In genomic region chr13:20658451-20658850, GRCh38 we compare ENCODE assay signal across 25 cellular contexts. TPM values are rescaled to one million over a fixed set of nuclear protein-coding genes. Genes with fewer than 3 reads are reported as not detected.
A peak's percentile ranks its signal among the peaks of the same experiment; 100 is the strongest.
DNase-seq lines count a peak whose midpoint lies in the region; ATAC-seq, FAIRE-seq and TF ChIP-seq lines count a peak whose summit lies in the region.
"Had no signal": no experiment of that assay in that cellular context is flagged by ENCODE, and none has a peak within 500 bp of the region (broad histone marks: within the 10 kb centered on the region; RNA-seq: fewer than 3 reads in every experiment).

No MANE protein-coding gene starts in this region.

- H3K79me2 ChIP-seq in HepG2 (ENCODE audit: insufficient read depth, low read length): no peaks in the 10 kb centered on the region

- no peak overlapping the region for H2BK120ac ChIP-seq in IMR-90 (ENCODE audit: low read depth, low read length)

- CTCF ChIA-PET in IMR-90 (lab: Yijun Ruan, JAX): no interaction called here
- CTCF ChIA-PET in HepG2 (lab: Yijun Ruan, JAX; ENCODE audit: low intra/inter-chr PET ratio, low total read pairs): no interaction called here

- TF ChIP-seq CTCF in IMR-90 (conservative IDR thresholded peaks at IDR 0.05; ENCODE audit: low read depth, low read length) (no peak), HepG2 (CRISPR knock-in tag; IDR thresholded peaks at IDR 0.05) (no peak), GM10266 (IDR thresholded peaks at IDR 0.05; ENCODE audit: control insufficient read depth, insufficient read depth, low read depth, missing control alignments) (no peak)

- H3K4me1 ChIP-seq in IMR-90 (ENCODE audit: control insufficient read depth, insufficient read depth, low read length) (no peaks in the 10 kb centered on the region), HepG2 (ENCODE audit: insufficient read depth, low read length) (no peaks in the 10 kb centered on the region)
- H3K4me1 ChIP-seq: Caco-2 had no signal

- H3K4ac ChIP-seq in IMR-90 (ENCODE audit: low read depth, low read length): no peak overlapping the region

- TF ChIP-seq RAD21 in IMR-90 (IDR thresholded peaks at IDR 0.05; ENCODE audit: low read length) (no peak), HepG2 (CRISPR knock-in tag; IDR thresholded peaks at IDR 0.05) (no peak)

- H3K4me2 ChIP-seq in IMR-90 (ENCODE audit: low read depth, low read length): no peak overlapping the region
- H3K4me2 ChIP-seq in HepG2 (ENCODE audit: low read depth, low read length): no peak overlapping the region
- H3K4me2 ChIP-seq: PC-9 had no signal

- no peak overlapping the region for H3K14ac ChIP-seq in IMR-90 (replicated peaks; ENCODE audit: low read depth, low read length)

- H3K9me1 ChIP-seq in IMR-90 (ENCODE audit: insufficient read depth, low read length): no peaks in the 10 kb centered on the region

- POLR2A ChIA-PET in IMR-90 (lab: Charles Lee; ENCODE audit: unreplicated experiment): no interaction called here
- POLR2A ChIA-PET in HepG2 (lab: Yijun Ruan, JAX): no interaction called here

- H4K91ac ChIP-seq in IMR-90 (ENCODE audit: insufficient read depth, low read depth, low read length): no peak overlapping the region

- dilution Hi-C loops in IMR-90 (cut with HindIII; ENCODE audit: low sequenced_read_pairs, unreplicated experiment): no loop called here

- H2BK15ac ChIP-seq in IMR-90 (ENCODE audit: low read depth, low read length): no peak overlapping the region

- H2BK20ac ChIP-seq in IMR-90 (ENCODE audit: low read depth, low read length): no peak overlapping the region

- FAIRE-seq in HepG2 (lab: Jason Lieb, UNC): no peak
- FAIRE-seq: G401.6, GM18507 had no signal

- H3K56ac ChIP-seq in IMR-90 (ENCODE audit: extremely low read depth, insufficient read depth, low read length): no peak overlapping the region

- no peak overlapping the region for H4K5ac ChIP-seq in IMR-90 (ENCODE audit: low read depth, low read length)

- DNase-seq in EL: peak; percentile 6
- no peak for DNase-seq in IMR-90
- peak; percentile 2 for DNase-seq in fibroblast of gingiva (ENCODE audit: low read depth)
- no peak for DNase-seq in HepG2 (ENCODE audit: low spot score)
- no peak for DNase-seq in GM10266 (ENCODE audit: extremely low spot score)
- DNase-seq: Caco-2; CD4-positive, alpha-beta memory T cell; DMS 273 treated with DMSO at 0.1 percent for 48 hours; GOT3; HCEC 1CT; Kasumi-1; MG63; NCI-H1417; NCI-H1930; NCI-H226; NCI-H510A treated with DMSO at 0.1 percent for 48 hours; NCI-H748 treated with DMSO at 0.1 percent for 48 hours; PC-9 had no signal

- H3K23ac ChIP-seq in IMR-90 (ENCODE audit: low read depth, low read length): no peak overlapping the region

- H2AK5ac ChIP-seq in IMR-90 (ENCODE audit: low read depth, low read length): no peak overlapping the region

- no peak overlapping the region for H3K18ac ChIP-seq in IMR-90 (ENCODE audit: low read depth, low read length)

- H3K27ac ChIP-seq in IMR-90 (ENCODE audit: insufficient read depth, low read length) (no peak overlapping the region), HepG2 (ENCODE audit: extremely low read length, insufficient read depth, low read length) (no peak overlapping the region)
- H3K27ac ChIP-seq: BLaER1 treated with 17β-estradiol and CSF1 and Interleukin-3, amounts not matched to agents 10 nM and 100 nM; PC-9; RWPE1 had no signal

- H2AFZ ChIP-seq in IMR-90 (replicated peaks; ENCODE audit: low read length, poor library complexity) (no peak overlapping the region), HepG2 (ENCODE audit: low read length) (no peak overlapping the region)
- H2AFZ ChIP-seq: PC-9 had no signal

- intact Hi-C loops in IMR-90 (cut with micrococcal nuclease): no loop called here
- intact Hi-C loops in HepG2 (cut with micrococcal nuclease; ENCODE audit: unreplicated experiment): no loop called here

- in situ Hi-C loops in IMR-90 (cut with MboI; ENCODE audit: low sequenced_read_pairs) (no loop called here), HepG2 (cut with HindIII; ENCODE audit: extremely low pct_ligation_motif_present, low pct_unique_long_range_greater_than_20kb) (no loop called here)

- TF ChIP-seq EP300 in HepG2 (IDR thresholded peaks at IDR 0.05; ENCODE audit: low read depth in 2 of 2, low read length in 2 of 2) (no peak), HepG2 (CRISPR knock-in tag; IDR thresholded peaks at IDR 0.05; ENCODE audit: borderline replicate concordance) (no peak)

- BruUV-seq in IMR-90 (replicated peaks; lab: Mats Ljungman, UMichigan): no TSS peak
- no TSS peak for BruUV-seq in HepG2 (replicated peaks; lab: Mats Ljungman, UMichigan)

- H3K36me3 ChIP-seq in IMR-90 (ENCODE audit: control insufficient read depth, insufficient read depth, low read length) (peaks cover 4% of the 10 kb centered on the region; the same call in 1 of the 2 replicates), HepG2 (replicated peaks in 1 of 2; ENCODE audit: control insufficient read depth in 1 of 2, insufficient read depth in 2 of 2, low read length in 2 of 2) (no peaks in the 10 kb centered on the region; a peak in 1 of 5 replicates)
- H3K36me3 ChIP-seq: MG63 had no signal

- H4K20me1 ChIP-seq in IMR-90 (ENCODE audit: insufficient read depth, low read length) (no peaks in the 10 kb centered on the region), HepG2 (ENCODE audit: insufficient read depth, low read length) (no peaks in the 10 kb centered on the region)
- H4K20me1 ChIP-seq: BLaER1 treated with 17β-estradiol and CSF1 and Interleukin-3, amounts not matched to agents 10 nM and 100 nM had no signal

- no peak overlapping the region for H2BK5ac ChIP-seq in IMR-90 (ENCODE audit: low read depth, low read length, poor library complexity, severe bottlenecking)

- H3K9me3 ChIP-seq in IMR-90 (ENCODE audit: control insufficient read depth, insufficient read depth, low read length) (no peaks in the 10 kb centered on the region), HepG2 (ENCODE audit: low read length) (no peaks in the 10 kb centered on the region)
- H3K9me3 ChIP-seq: BLaER1 treated with 17β-estradiol and CSF1 and Interleukin-3, amounts not matched to agents 10 nM and 100 nM; Caco-2; MG63 had no signal

- no peak overlapping the region for H4K8ac ChIP-seq in IMR-90 (ENCODE audit: low read depth in 2 of 2, low read length in 2 of 2)

- H2AK9ac ChIP-seq in IMR-90 (replicated peaks; ENCODE audit: low read depth, low read length, poor library complexity): no peak overlapping the region

- H3K79me1 ChIP-seq in IMR-90 (ENCODE audit: low read depth in 1 of 2, low read length in 2 of 2): no peaks in the 10 kb centered on the region

- no peak for ATAC-seq in IMR-90 (ENCODE audit: low read depth)
- no peak for ATAC-seq in HepG2
- ATAC-seq in GM21423 (IDR thresholded peaks at IDR 0.05; ENCODE audit: unreplicated experiment): no peak
- ATAC-seq in HG03432 (IDR thresholded peaks at IDR 0.05; ENCODE audit: unreplicated experiment): no peak
- ATAC-seq: SK-N-SH treated with all-trans-retinoic acid at 6 μM for 48 hours had no signal

- no peak overlapping the region for H3K4me3 ChIP-seq in IMR-90 (ENCODE audit: insufficient read depth, low read depth, low read length)
- H3K4me3 ChIP-seq in HepG2 (replicated peaks in 1 of 3; ENCODE audit: insufficient read depth in 1 of 3, low read depth in 2 of 3, low read length in 3 of 3): no peak overlapping the region
- H3K4me3 ChIP-seq: BLaER1 treated with 17β-estradiol and CSF1 and Interleukin-3, amounts not matched to agents 10 nM and 100 nM; MG63; PC-9 had no signal

- no peak for TF ChIP-seq POLR2A in IMR-90 (IDR thresholded peaks at IDR 0.05; ENCODE audit: low read depth, low read length)
- no peak for TF ChIP-seq POLR2A in HepG2 (IDR thresholded peaks at IDR 0.05; ENCODE audit: insufficient read depth in 1 of 2, low read depth in 2 of 2, low read length in 2 of 2)

- H3K27me3 ChIP-seq in IMR-90 (ENCODE audit: control insufficient read depth, insufficient read depth, low read length) (no peaks in the 10 kb centered on the region), HepG2 (ENCODE audit: control insufficient read depth in 1 of 2, insufficient read depth in 2 of 2, low read length in 2 of 2) (no peaks in the 10 kb centered on the region)
- H3K27me3 ChIP-seq: BLaER1 treated with 17β-estradiol and CSF1 and Interleukin-3, amounts not matched to agents 10 nM and 100 nM; MG63 had no signal

- H3K9ac ChIP-seq in IMR-90 (ENCODE audit: low read depth, low read length): no peak overlapping the region
- H3K9ac ChIP-seq in HepG2 (ENCODE audit: insufficient read depth, low read depth, low read length): no peak overlapping the region
- H3K9ac ChIP-seq: BLaER1 treated with 17β-estradiol and CSF1 and Interleukin-3, amounts not matched to agents 10 nM and 100 nM had no signal

- 40% methylated on average over 1 of the region's 4 CpGs; no CpG with 5 or more reads in 1 of the 2 experiments for WGBS in IMR-90 (ENCODE audit: extremely low coverage in 2 of 2, insufficient read length in 1 of 2), 2 experiments
- WGBS in HepG2 (ENCODE audit: low lambda C conversion rate): 97% methylated on average over 4 of the region's 4 CpGs

RNA-seq across cellular contexts. Expression of gene IL17D, which starts 45.0 kb away (rescaled TPM):
- 0.56 and 0.72 TPM in 2 replicates for total RNA-seq in IMR-90 (2012; rRNA removed)
- 1.2 and 1.4 TPM in 2 replicates for polyA plus RNA-seq in IMR-90 (2012; rRNA removed)
- polyA plus RNA-seq in IMR-90 (2012; cell fraction: cytosol; rRNA removed): 0.89 and 1.9 TPM in 2 replicates
- polyA plus RNA-seq in IMR-90 (2012; cell fraction: nucleus; rRNA removed; ENCODE audit: low replicate concordance): 1.4 TPM in 2 replicates
- total RNA-seq in HepG2 (2016; rRNA removed; fragmentation: Illumina TruSeq; extraction: Trizol): 1.6 and 2.2 TPM in 2 replicates
- total RNA-seq in HepG2 (2016; cell fraction: cytosol; rRNA removed; fragmentation: Illumina TruSeq; extraction: Trizol; ENCODE audit: low read depth): 1.9 and 2.3 TPM in 2 replicates
- total RNA-seq in HepG2 (2016; cell fraction: insoluble cytoplasmic fraction; rRNA removed; fragmentation: Illumina TruSeq; extraction: Trizol): 0.95 and 1.8 TPM in 2 replicates
- total RNA-seq in HepG2 (2016; cell fraction: membrane; rRNA removed; fragmentation: Illumina TruSeq; extraction: Trizol): 3.9 and 4.7 TPM in 2 replicates
- 1.3 and 1.7 TPM in 2 replicates for total RNA-seq in HepG2 (2016; cell fraction: nucleus; rRNA removed; fragmentation: Illumina TruSeq; extraction: Trizol)
- 1.0 and 1.1 TPM in 2 replicates for polyA plus RNA-seq in HepG2 (2011; rRNA removed)
- polyA plus RNA-seq in HepG2 (2011; cell fraction: cytosol; rRNA removed): 0.98 and 1.1 TPM in 2 replicates
- 1.6 and 2.2 TPM in 2 replicates for polyA plus RNA-seq in HepG2 (2011; cell fraction: nucleus; rRNA removed)
- 6.7 and 7.8 TPM in 2 replicates for polyA plus RNA-seq in HepG2 (2012)
- polyA plus RNA-seq in HepG2 (2016; cell fraction: cytosol; fragmentation: Illumina TruSeq; extraction: Trizol; ENCODE audit: low read depth): 3.0 and 3.3 TPM in 2 replicates
- 1.5 and 2.0 TPM in 2 replicates for polyA plus RNA-seq in HepG2 (2016; cell fraction: insoluble cytoplasmic fraction; fragmentation: Illumina TruSeq; extraction: Trizol; ENCODE audit: low read depth)
- polyA plus RNA-seq in HepG2 (2016; cell fraction: membrane; fragmentation: Illumina TruSeq; extraction: Trizol; ENCODE audit: low read depth): 3.2 and 4.2 TPM in 2 replicates
- 2.4 and 3.1 TPM in 2 replicates for polyA plus RNA-seq in HepG2 (2016; cell fraction: nucleus; fragmentation: Illumina TruSeq; extraction: Trizol; ENCODE audit: insufficient read depth, low read depth)
- 0.60 TPM in 1 of 2 replicates, not detected in the other for polyA minus RNA-seq in HepG2 (2011; rRNA and poly(A)+ RNA removed; ENCODE audit: low replicate concordance)
- polyA minus RNA-seq in HepG2 (2011; cell fraction: cytosol; rRNA and poly(A)+ RNA removed): 0.59 and 0.62 TPM in 2 replicates
- 0.75 and 0.90 TPM in 2 replicates for polyA minus RNA-seq in HepG2 (2011; cell fraction: nucleus; rRNA and poly(A)+ RNA removed)
- total RNA-seq: CD4-positive, alpha-beta memory T cell had no signal
- polyA plus RNA-seq: CD4-positive, alpha-beta memory T cell had no signal

Comparison
In these comparisons a context has a peak if more than half of its experiments do, and no peak if none do; other contexts are left out.
1. DNase-seq: peak in EL (single experiment) and fibroblast of gingiva (single experiment); none in IMR-90 (single experiment), HepG2 (single experiment) and GM10266 (single experiment).